In genomic region chr6:47477497-47478232, GRCh38 we compare ENCODE assay signal across 8 cellular contexts. TPM values are rescaled to one million over a fixed set of nuclear protein-coding genes. Genes with fewer than 3 reads are reported as not detected.
DNase-seq lines count a peak whose midpoint lies in the region; ATAC-seq lines count a peak whose summit lies in the region.

A gene with protein sequence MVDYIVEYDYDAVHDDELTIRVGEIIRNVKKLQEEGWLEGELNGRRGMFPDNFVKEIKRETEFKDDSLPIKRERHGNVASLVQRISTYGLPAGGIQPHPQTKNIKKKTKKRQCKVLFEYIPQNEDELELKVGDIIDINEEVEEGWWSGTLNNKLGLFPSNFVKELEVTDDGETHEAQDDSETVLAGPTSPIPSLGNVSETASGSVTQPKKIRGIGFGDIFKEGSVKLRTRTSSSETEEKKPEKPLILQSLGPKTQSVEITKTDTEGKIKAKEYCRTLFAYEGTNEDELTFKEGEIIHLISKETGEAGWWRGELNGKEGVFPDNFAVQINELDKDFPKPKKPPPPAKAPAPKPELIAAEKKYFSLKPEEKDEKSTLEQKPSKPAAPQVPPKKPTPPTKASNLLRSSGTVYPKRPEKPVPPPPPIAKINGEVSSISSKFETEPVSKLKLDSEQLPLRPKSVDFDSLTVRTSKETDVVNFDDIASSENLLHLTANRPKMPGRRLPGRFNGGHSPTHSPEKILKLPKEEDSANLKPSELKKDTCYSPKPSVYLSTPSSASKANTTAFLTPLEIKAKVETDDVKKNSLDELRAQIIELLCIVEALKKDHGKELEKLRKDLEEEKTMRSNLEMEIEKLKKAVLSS (plus strand): TSS chr6:47477789. CDS start chr6:47478245, 456 bp downstream.

- H4K8ac ChIP-seq in mesendoderm (ENCODE audit: low read depth, low read length), result peak within 1 kb of the TSS; percentile 97

- DNase-seq in D341Med (ENCODE audit: low spot score) (peak; percentile 96), HUDEP-2 (lab: John Stamatoyannopoulos, UW; ENCODE audit: unreplicated experiment in 76 of 76) (peak in 75 of 76 experiments; percentile 46 to 94 (median 86)), NOMO-1 treated with dmso at 0.1 percent for 144 hours (lab: John Stamatoyannopoulos, UW; ENCODE audit: unreplicated experiment) (peak; percentile 73), mesendoderm (peak; percentile 97)
- peak; percentile 84 for DNase-seq in activated CD8-positive, alpha-beta memory T cell treated with anti-CD3 and anti-CD28 coated beads, Interleukin-2, amount 50 U/mL, for 1 hour (ENCODE audit: extremely low read depth)
- peak; percentile 79 for DNase-seq in stimulated activated CD8-positive, alpha-beta memory T cell treated with anti-CD3 and anti-CD28 coated beads, Interleukin-15, amount 100 ng/mL, for 24 hours (ENCODE audit: low read depth)

- H3K4me2 ChIP-seq in mesendoderm (ENCODE audit: low read length), result peak within 1 kb of the TSS; percentile 64

- H3K36me3 ChIP-seq in endocrine pancreas (ENCODE audit: control insufficient read depth, insufficient read depth, low read length), result no peaks in the 10 kb centered on the region
- H3K36me3 ChIP-seq in mesendoderm (ENCODE audit: control insufficient read depth, insufficient read depth, low read length), result no peaks in the 10 kb centered on the region

- H2BK5ac ChIP-seq in mesendoderm (ENCODE audit: low read length), result peak within 1 kb of the TSS; percentile 68

- H3K9ac ChIP-seq in endocrine pancreas (ENCODE audit: control insufficient read depth, insufficient read depth, low read length) (peak within 1 kb of the TSS; percentile 84), mesendoderm (ENCODE audit: low read length) (peak within 1 kb of the TSS; percentile 93)

- H3K27me3 ChIP-seq in endocrine pancreas (ENCODE audit: control insufficient read depth, insufficient read depth, low read length) (no peaks in the 10 kb centered on the region), mesendoderm (ENCODE audit: insufficient read depth, low read length, poor library complexity) (no peaks in the 10 kb centered on the region)

- H3K56ac ChIP-seq in mesendoderm (ENCODE audit: low read length), result peak within 1 kb of the TSS; percentile 92

- no CpG with 5 or more reads among the region's 83 CpGs for WGBS in mesendoderm (ENCODE audit: extremely low coverage, insufficient coverage, low lambda C conversion rate)

- peak within 1 kb of the TSS; percentile 80 for H3K23ac ChIP-seq in mesendoderm (ENCODE audit: low read length)

- H3K27ac ChIP-seq in mesendoderm (ENCODE audit: low read depth, low read length), result peak within 1 kb of the TSS; percentile 100

- no peak within 1 kb of the TSS for H4K5ac ChIP-seq in mesendoderm (ENCODE audit: low read length)

- no peaks in the 10 kb centered on the region for H3K79me1 ChIP-seq in mesendoderm (ENCODE audit: low read length)

- H2BK15ac ChIP-seq in mesendoderm (replicated peaks; ENCODE audit: low read depth), result no peak within 1 kb of the TSS

- no peaks in the 10 kb centered on the region for H3K9me3 ChIP-seq in endocrine pancreas (ENCODE audit: control insufficient read depth, low read length)

- H3K18ac ChIP-seq in mesendoderm (ENCODE audit: low read length), result peak within 1 kb of the TSS; percentile 100

- no peak within 1 kb of the TSS for H2AK5ac ChIP-seq in mesendoderm (ENCODE audit: low read length)

- H2BK120ac ChIP-seq in mesendoderm (ENCODE audit: low read depth, low read length), result peak within 1 kb of the TSS; percentile 50

- peaks cover 11% of the 10 kb centered on the region for H3K4me1 ChIP-seq in endocrine pancreas (ENCODE audit: control insufficient read depth, insufficient read depth, low read length)
- H3K4me1 ChIP-seq in mesendoderm (ENCODE audit: control insufficient read depth, low read depth, low read length), result no peaks in the 10 kb centered on the region

- H3K4me3 ChIP-seq in endocrine pancreas (ENCODE audit: control insufficient read depth, insufficient read depth, low read length), result peak within 1 kb of the TSS; percentile 98
- peak within 1 kb of the TSS; percentile 80 for H3K4me3 ChIP-seq in mesendoderm (ENCODE audit: low read length)

- H3K4ac ChIP-seq in mesendoderm (ENCODE audit: low read depth, low read length), result peak within 1 kb of the TSS; percentile 95

- peak; percentile 75 for ATAC-seq in GM21390 (IDR thresholded peaks at IDR 0.05; ENCODE audit: unreplicated experiment)

- H3K79me2 ChIP-seq in mesendoderm (ENCODE audit: control insufficient read depth, insufficient read depth, low read length), result peaks cover 37% of the 10 kb centered on the region

RNA-seq across cellular contexts. Expression of the gene that starts here (rescaled TPM):
- polyA plus RNA-seq in mesendoderm (2013, experiment 1 of 2), result 41.9 TPM
- polyA plus RNA-seq in mesendoderm (2013, experiment 2 of 2), result 42.8 TPM

Comparison
In these comparisons a context has a peak if more than half of its experiments do, and no peak if none do; other contexts are left out.
1. Peak in every context shown above with its lines: DNase-seq, ATAC-seq, H3K4me3 ChIP-seq and H3K27ac ChIP-seq.